17 cellular contexts compared by ENCODE assay signal in the genomic region with DNA sequence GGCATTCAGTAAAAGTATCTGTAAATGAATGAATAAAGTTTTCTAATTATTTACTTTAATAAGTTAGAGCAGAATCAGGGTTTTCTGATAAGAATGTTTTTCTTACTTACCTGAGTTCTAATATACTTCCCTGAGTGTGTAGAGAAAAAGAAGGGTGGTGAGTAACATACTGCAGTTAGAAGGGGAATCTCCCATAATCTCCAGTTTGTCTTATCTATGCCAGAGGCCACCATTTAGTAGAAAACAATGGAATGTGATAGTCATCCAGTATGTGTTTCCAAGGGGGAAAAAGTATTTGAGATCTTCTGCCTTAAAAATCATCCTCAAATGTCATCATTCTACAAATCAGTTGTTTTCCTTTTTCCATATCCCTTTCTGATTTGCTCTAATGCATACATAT. TPM values are rescaled to one million over a fixed set of nuclear protein-coding genes. Genes with fewer than 3 reads are reported as not detected.
A peak's percentile ranks its signal among the peaks of the same experiment; 100 is the strongest.
DNase-seq lines count a peak whose midpoint lies in the region; ATAC-seq and TF ChIP-seq lines count a peak whose summit lies in the region.
"Had no signal": no experiment of that assay in that cellular context is flagged by ENCODE, and none has a peak within 500 bp of the region (broad histone marks: within the 10 kb centered on the region; RNA-seq: fewer than 3 reads in every experiment).

No MANE protein-coding gene starts in this region.

- H3K27ac ChIP-seq in IMR-90 (ENCODE audit: insufficient read depth, low read length), result no peak overlapping the region
- H3K27ac ChIP-seq in brain microvascular endothelial cell, result no peak overlapping the region
- no peak overlapping the region for H3K27ac ChIP-seq in mesendoderm (ENCODE audit: low read depth, low read length)
- H3K27ac ChIP-seq: 22Rv1, BLaER1 had no signal

- H3K4me1 ChIP-seq in IMR-90 (ENCODE audit: control insufficient read depth, insufficient read depth, low read length) (no peaks in the 10 kb centered on the region), mesendoderm (ENCODE audit: control insufficient read depth, low read depth, low read length) (no peaks in the 10 kb centered on the region)
- H3K4me1 ChIP-seq: BLaER1 had no signal

- no TSS peak for BruUV-seq in IMR-90 (replicated peaks; lab: Mats Ljungman, UMichigan)

- no peak for TF ChIP-seq POLR2A in IMR-90 (IDR thresholded peaks at IDR 0.05; ENCODE audit: low read depth, low read length)

- intact Hi-C loops in IMR-90 (cut with micrococcal nuclease), result no loop called here

- 0 out of 2 replicates have a peak, but pooled peaks cover 2% of the 10 kb centered on the region for H3K9me3 ChIP-seq in IMR-90 (ENCODE audit: control insufficient read depth, insufficient read depth, low read length)
- H3K9me3 ChIP-seq: BLaER1 had no signal

- DNase-seq in AG20443 (ENCODE audit: low spot score), result peak; percentile 14
- peak; percentile 55 for DNase-seq in IMR-90
- peak; percentile 7 for DNase-seq in brain microvascular endothelial cell
- peak; percentile 39 for DNase-seq in mesendoderm
- no peak for DNase-seq in NCI-H1105 (lab: John Stamatoyannopoulos, UW)
- no peak for DNase-seq in NCI-H748 (lab: John Stamatoyannopoulos, UW; ENCODE audit: unreplicated experiment)
- no peak for DNase-seq in activated CD4-positive, alpha-beta T cell treated with anti-CD3 and anti-CD28 coated beads, Interleukin-2, amount 10 ng/mL, durations not matched to agents 7 days and 5 days
- DNase-seq: AML-193; Caco-2; CD8-positive, alpha-beta memory T cell; DND-41; H7 had no signal

- H3K79me1 ChIP-seq in IMR-90 (ENCODE audit: low read depth in 1 of 2, low read length in 2 of 2), result no peaks in the 10 kb centered on the region
- no peaks in the 10 kb centered on the region for H3K79me1 ChIP-seq in mesendoderm (ENCODE audit: low read length)

- H3K79me2 ChIP-seq in mesendoderm (ENCODE audit: control insufficient read depth, insufficient read depth, low read length), result no peaks in the 10 kb centered on the region

- no peak overlapping the region for H2BK20ac ChIP-seq in IMR-90 (ENCODE audit: low read depth, low read length)

- peaks cover 8% of the 10 kb centered on the region for H3K27me3 Mint-ChIP-seq in activated CD4-positive, alpha-beta T cell treated with anti-CD3 and anti-CD28 coated beads, Interleukin-2, amount 10 ng/mL, durations not matched to agents 7 days and 5 days

- TF ChIP-seq CTCF in IMR-90 (conservative IDR thresholded peaks at IDR 0.05; ENCODE audit: low read depth, low read length) (no peak), brain microvascular endothelial cell (IDR thresholded peaks at IDR 0.05; ENCODE audit: low read depth, low read length, missing control alignments) (no peak)

- H3K9ac ChIP-seq in IMR-90 (ENCODE audit: low read depth, low read length), result no peak overlapping the region
- no peak overlapping the region for H3K9ac ChIP-seq in mesendoderm (ENCODE audit: low read length)
- H3K9ac ChIP-seq: BLaER1 had no signal

- H3K4me3 ChIP-seq in IMR-90 (ENCODE audit: insufficient read depth, low read depth, low read length), result no peak overlapping the region
- no peak overlapping the region for H3K4me3 ChIP-seq in brain microvascular endothelial cell (ENCODE audit: low read depth, low read length)
- H3K4me3 ChIP-seq in mesendoderm (ENCODE audit: low read length), result no peak overlapping the region
- H3K4me3 ChIP-seq: BLaER1, GM12878, GM23338 had no signal

- no peaks in the 10 kb centered on the region for H3K9me1 ChIP-seq in IMR-90 (ENCODE audit: insufficient read depth, low read length)

- POLR2A ChIA-PET in IMR-90 (lab: Charles Lee; ENCODE audit: unreplicated experiment), result no interaction called here
- POLR2A ChIA-PET in activated CD4-positive, alpha-beta T cell treated with anti-CD3 and anti-CD28 coated beads, Interleukin-2, amount 10 ng/mL, durations not matched to agents 7 days and 5 days (lab: Charles Lee), result no interaction called here

- H3K23ac ChIP-seq in IMR-90 (ENCODE audit: low read depth, low read length) (no peak overlapping the region), mesendoderm (ENCODE audit: low read length) (no peak overlapping the region)

- H4K5ac ChIP-seq in IMR-90 (ENCODE audit: low read depth, low read length) (no peak overlapping the region), mesendoderm (ENCODE audit: low read length) (no peak overlapping the region)

- H2AK5ac ChIP-seq in IMR-90 (ENCODE audit: low read depth, low read length), result no peak overlapping the region
- H2AK5ac ChIP-seq in mesendoderm (ENCODE audit: low read length), result no peak overlapping the region

- no peak overlapping the region for H4K91ac ChIP-seq in IMR-90 (ENCODE audit: insufficient read depth, low read depth, low read length)

- H3K36me3 Mint-ChIP-seq in activated CD4-positive, alpha-beta T cell treated with anti-CD3 and anti-CD28 coated beads, Interleukin-2, amount 10 ng/mL, durations not matched to agents 7 days and 5 days (ENCODE audit: low read depth), result no peaks in the 10 kb centered on the region
- H3K36me3 Mint-ChIP-seq: CD8-positive, alpha-beta memory T cell had no signal

- dilution Hi-C loops in IMR-90 (cut with HindIII; ENCODE audit: low sequenced_read_pairs, unreplicated experiment), result no loop called here

- H3K4me2 ChIP-seq in IMR-90 (ENCODE audit: low read depth, low read length) (no peak overlapping the region), mesendoderm (ENCODE audit: low read length) (no peak overlapping the region)
- H3K4me2 ChIP-seq: BLaER1, GM23338 had no signal

- TF ChIP-seq RAD21 in IMR-90 (IDR thresholded peaks at IDR 0.05; ENCODE audit: low read length), result no peak

- peak; percentile 24; the same call in 1 of the 2 replicates for ATAC-seq in IMR-90 (ENCODE audit: low read depth)
- ATAC-seq: GM12878, GM23338 had no signal

- no peak overlapping the region for H3K14ac ChIP-seq in IMR-90 (replicated peaks; ENCODE audit: low read depth, low read length)

- no peak overlapping the region for H2BK15ac ChIP-seq in IMR-90 (ENCODE audit: low read depth, low read length)
- H2BK15ac ChIP-seq in mesendoderm (replicated peaks; ENCODE audit: low read depth), result no peak overlapping the region

- no peak overlapping the region for H2AFZ ChIP-seq in IMR-90 (replicated peaks; ENCODE audit: low read length, poor library complexity)
- H2AFZ ChIP-seq: GM23338 had no signal

- H4K8ac ChIP-seq in IMR-90 (ENCODE audit: low read depth in 2 of 2, low read length in 2 of 2) (no peak overlapping the region), mesendoderm (ENCODE audit: low read depth, low read length) (no peak overlapping the region)

- H3K27ac Mint-ChIP-seq in activated CD4-positive, alpha-beta T cell treated with anti-CD3 and anti-CD28 coated beads, Interleukin-2, amount 10 ng/mL, durations not matched to agents 7 days and 5 days, result no peak overlapping the region
- H3K27ac Mint-ChIP-seq: CD8-positive, alpha-beta memory T cell; GM23338; IgD-negative memory B cell had no signal

- H3K9me3 Mint-ChIP-seq in activated CD4-positive, alpha-beta T cell treated with anti-CD3 and anti-CD28 coated beads, Interleukin-2, amount 10 ng/mL, durations not matched to agents 7 days and 5 days, result no peaks in the 10 kb centered on the region

- no peaks in the 10 kb centered on the region for H3K27me3 ChIP-seq in IMR-90 (ENCODE audit: control insufficient read depth, insufficient read depth, low read length)
- H3K27me3 ChIP-seq in brain microvascular endothelial cell (replicated peaks), result no peaks in the 10 kb centered on the region
- no peaks in the 10 kb centered on the region for H3K27me3 ChIP-seq in mesendoderm (ENCODE audit: insufficient read depth, low read length, poor library complexity)
- H3K27me3 ChIP-seq: BLaER1 had no signal

- no peak overlapping the region for H2BK120ac ChIP-seq in IMR-90 (ENCODE audit: low read depth, low read length)
- no peak overlapping the region for H2BK120ac ChIP-seq in mesendoderm (ENCODE audit: low read depth, low read length)

- H3K4me1 Mint-ChIP-seq in activated CD4-positive, alpha-beta T cell treated with anti-CD3 and anti-CD28 coated beads, Interleukin-2, amount 10 ng/mL, durations not matched to agents 7 days and 5 days, result no peaks in the 10 kb centered on the region
- H3K4me1 Mint-ChIP-seq: CD8-positive, alpha-beta memory T cell; GM23338; IgD-negative memory B cell had no signal

- no peaks in the 10 kb centered on the region for H4K20me1 ChIP-seq in IMR-90 (ENCODE audit: insufficient read depth, low read length)
- H4K20me1 ChIP-seq: BLaER1 had no signal

- no peaks in the 10 kb centered on the region for H3K36me3 ChIP-seq in IMR-90 (ENCODE audit: control insufficient read depth, insufficient read depth, low read length)
- no peaks in the 10 kb centered on the region for H3K36me3 ChIP-seq in brain microvascular endothelial cell (replicated peaks)
- H3K36me3 ChIP-seq in mesendoderm (ENCODE audit: control insufficient read depth, insufficient read depth, low read length), result no peaks in the 10 kb centered on the region
- H3K36me3 ChIP-seq: BLaER1 had no signal

- no peak overlapping the region for H3K56ac ChIP-seq in IMR-90 (ENCODE audit: extremely low read depth, insufficient read depth, low read length)
- H3K56ac ChIP-seq in mesendoderm (ENCODE audit: low read length), result no peak overlapping the region

- no peak overlapping the region for H3K18ac ChIP-seq in IMR-90 (ENCODE audit: low read depth, low read length)
- no peak overlapping the region for H3K18ac ChIP-seq in mesendoderm (ENCODE audit: low read length)

- in situ Hi-C loops in IMR-90 (cut with MboI; ENCODE audit: low sequenced_read_pairs) (no loop called here), brain microvascular endothelial cell (cut with HindIII; ENCODE audit: low pct_ligation_motif_present, low sequenced_read_pairs) (no loop called here)

- H3K4ac ChIP-seq in IMR-90 (ENCODE audit: low read depth, low read length) (no peak overlapping the region), mesendoderm (ENCODE audit: low read depth, low read length) (no peak overlapping the region)

- H3K4me3 Mint-ChIP-seq in activated CD4-positive, alpha-beta T cell treated with anti-CD3 and anti-CD28 coated beads, Interleukin-2, amount 10 ng/mL, durations not matched to agents 7 days and 5 days, result no peak overlapping the region
- H3K4me3 Mint-ChIP-seq: CD8-positive, alpha-beta memory T cell; GM23338; IgD-negative memory B cell had no signal

- H2BK5ac ChIP-seq in IMR-90 (ENCODE audit: low read depth, low read length, poor library complexity, severe bottlenecking), result no peak overlapping the region
- no peak overlapping the region for H2BK5ac ChIP-seq in mesendoderm (ENCODE audit: low read length)

- CTCF ChIA-PET in IMR-90 (lab: Yijun Ruan, JAX), result no interaction called here
- CTCF ChIA-PET in activated CD4-positive, alpha-beta T cell treated with anti-CD3 and anti-CD28 coated beads, Interleukin-2, amount 10 ng/mL, durations not matched to agents 7 days and 5 days (lab: Charles Lee), result no interaction called here

- no peak overlapping the region for H2AK9ac ChIP-seq in IMR-90 (replicated peaks; ENCODE audit: low read depth, low read length, poor library complexity)

RNA-seq across cellular contexts. Expression of a gene that starts 56.5 kb away (rescaled TPM):
- 13.6 and 34.4 TPM in 2 replicates for total RNA-seq in IMR-90 (2012; rRNA removed)
- polyA plus RNA-seq in IMR-90 (2012; rRNA removed), result 13.2 and 13.3 TPM in 2 replicates
- 9.8 and 10.8 TPM in 2 replicates for polyA plus RNA-seq in IMR-90 (2012; cell fraction: cytosol; rRNA removed)
- polyA plus RNA-seq in IMR-90 (2012; cell fraction: nucleus; rRNA removed; ENCODE audit: low replicate concordance), result 18.7 and 33.9 TPM in 2 replicates
- 51.1 TPM for polyA plus RNA-seq in mesendoderm (2013, experiment 1 of 2)
- 50.7 TPM for polyA plus RNA-seq in mesendoderm (2013, experiment 2 of 2)
- total RNA-seq in activated CD4-positive, alpha-beta T cell treated with anti-CD3 and anti-CD28 coated beads, Interleukin-2, amount 10 ng/mL, durations not matched to agents 7 days and 5 days, result 1 to 10 TPM; 7.6 to 8.0 TPM

Comparison
In these comparisons a context has a peak if more than half of its experiments do, and no peak if none do; other contexts are left out.
1. DNase-seq: peak in AG20443 (single experiment), IMR-90 (single experiment), brain microvascular endothelial cell (single experiment) and mesendoderm (single experiment); none in NCI-H1105 (single experiment), NCI-H748 (single experiment) and activated CD4-positive, alpha-beta T cell treated with anti-CD3 and anti-CD28 coated beads, Interleukin-2, amount 10 ng/mL, durations not matched to agents 7 days and 5 days (single experiment).